ENCODE assay signal across 8 cellular contexts in genomic region chr9:95023217-95024003, GRCh38.
DNase-seq lines count a peak whose midpoint lies in the region; ATAC-seq and TF ChIP-seq lines count a peak whose summit lies in the region.

No MANE protein-coding gene starts in this region.

- no peak overlapping the region for H3K4me3 ChIP-seq in body of pancreas
- H3K4me3 ChIP-seq in kidney epithelial cell (ENCODE audit: low read depth, low read length) = no peak overlapping the region

- no peaks in the 10 kb centered on the region for H3K27me3 ChIP-seq in body of pancreas
- no peaks in the 10 kb centered on the region for H3K27me3 ChIP-seq in kidney epithelial cell (ENCODE audit: control insufficient read depth, insufficient read depth, low read length)

- intact Hi-C loops in body of pancreas (cut with DNase I) = no loop called here

- DNase-seq in HK-2 (ENCODE audit: unreplicated experiment) (peak; percentile 51), body of pancreas (peak; percentile 62 to 75 (median 73)), kidney epithelial cell (ENCODE audit: low read depth) (peak; percentile 87), GM10266 (ENCODE audit: extremely low spot score) (no peak), NCI-H1694 treated with DMSO at 0.1 percent for 48 hours (lab: John Stamatoyannopoulos, UW) (no peak), NCI-H187 treated with DMSO at 0.1 percent for 48 hours (lab: John Stamatoyannopoulos, UW) (no peak)

- ATAC-seq in body of pancreas (peak; percentile 22), GM21528 (IDR thresholded peaks at IDR 0.05; ENCODE audit: low FRiP score, unreplicated experiment) (no peak)

- H3K4me1 ChIP-seq in body of pancreas = peaks cover 95% of the 10 kb centered on the region

- WGBS in body of pancreas, 2 donors = 13 to 21% methylated on average over 8 to 9 of the region's 9 CpGs

- no peak for TF ChIP-seq CTCF in body of pancreas (IDR thresholded peaks at IDR 0.05)
- no peak for TF ChIP-seq CTCF in kidney epithelial cell (IDR thresholded peaks at IDR 0.05; ENCODE audit: insufficient read depth, low read length, poor library complexity, severe bottlenecking)
- no peak for TF ChIP-seq CTCF in GM10266 (IDR thresholded peaks at IDR 0.05; ENCODE audit: control insufficient read depth, insufficient read depth, low read depth, missing control alignments)

- peak in 2 of 3 donors; percentile 42 to 54 for TF ChIP-seq POLR2A in body of pancreas (IDR thresholded peaks at IDR 0.05)

- no peaks in the 10 kb centered on the region for H3K9me3 ChIP-seq in body of pancreas

- H3K36me3 ChIP-seq in body of pancreas (replicated peaks in 1 of 2; ENCODE audit: insufficient read depth in 1 of 2, low read depth in 2 of 2) = peaks cover 0 to 5% of the 10 kb centered on the region in 2 donors
- H3K36me3 ChIP-seq in kidney epithelial cell (ENCODE audit: control insufficient read depth, insufficient read depth, low read length) = peaks cover 2% of the 10 kb centered on the region

- H3K27ac ChIP-seq in body of pancreas = peak overlapping the region; percentile 89 to 96 (median 94)
- H3K27ac ChIP-seq in temporal lobe (ENCODE audit: low read depth, low read length) = peak overlapping the region; percentile 84

Comparison
In these comparisons a context has a peak if more than half of its experiments do, and no peak if none do; other contexts are left out.
1. DNase-seq: peak in HK-2 (single experiment), body of pancreas (4 of 4) and kidney epithelial cell (single experiment); none in GM10266 (single experiment), NCI-H1694 treated with DMSO at 0.1 percent for 48 hours (single experiment) and NCI-H187 treated with DMSO at 0.1 percent for 48 hours (single experiment).